18 cellular contexts compared by ENCODE assay signal in genomic region chr3:41216993-41217392, GRCh38. TPM values are rescaled to one million over a fixed set of nuclear protein-coding genes. Genes with fewer than 3 reads are reported as not detected.
DNase-seq lines count a peak whose midpoint lies in the region; ATAC-seq and TF ChIP-seq lines count a peak whose summit lies in the region.
"Had no signal": no experiment of that assay in that cellular context is flagged by ENCODE, and none has a peak within 500 bp of the region (broad histone marks: within the 10 kb centered on the region; RNA-seq: fewer than 3 reads in every experiment).

No MANE protein-coding gene starts in this region.

- no peak overlapping the region for H3K4me3 ChIP-seq in skeletal muscle satellite cell (ENCODE audit: low read length)
- H3K4me3 ChIP-seq: esophagus muscularis mucosa, GM23248, right lobe of liver, SJCRH30 had no signal

- ATAC-seq in HG03175 (IDR thresholded peaks at IDR 0.05; ENCODE audit: unreplicated experiment), result no peak
- ATAC-seq in GM21515 (IDR thresholded peaks at IDR 0.05; ENCODE audit: unreplicated experiment), result no peak
- ATAC-seq: left ventricle myocardium superior had no signal

- no peak for DNase-seq in activated T-cell treated with anti-CD3 and anti-CD28 coated beads, Interleukin-2, amount 50 U/mL, for 24 hours
- no peak for DNase-seq in activated T-cell treated with anti-CD3 and anti-CD28 coated beads, Interleukin-2, amount 50 U/mL, for 1 hour
- peak; percentile 4 for DNase-seq in MV-4-11 (lab: John Stamatoyannopoulos, UW)
- no peak for DNase-seq in endothelial cell (ENCODE audit: low spot score)
- DNase-seq in T-helper 2 cell treated with Interferon-gamma antibody and Interleukin-4, amounts not matched to agents 5 μg/mL and 100 μg/mL, for 36 hours (ENCODE audit: low spot score), result no peak
- DNase-seq: cortex of kidney; GM23248; hypothalamus; left ventricle myocardium superior; NCI-H1092 treated with DMSO at 0.1 percent for 48 hours; right lobe of liver; SJCRH30; stimulated activated naive CD4-positive, alpha-beta T cell had no signal

- no peaks in the 10 kb centered on the region for H3K27me3 ChIP-seq in skeletal muscle satellite cell (ENCODE audit: control insufficient read depth, insufficient read depth, low read length)
- H3K27me3 ChIP-seq: esophagus muscularis mucosa, right lobe of liver, SJCRH30 had no signal

- peaks cover 35% of the 10 kb centered on the region for H3K36me3 Mint-ChIP-seq in activated T-cell treated with anti-CD3 and anti-CD28 coated beads, Interleukin-2, amount 50 U/mL, for 24 hours (ENCODE audit: low read depth)
- no peaks in the 10 kb centered on the region for H3K36me3 Mint-ChIP-seq in endothelial cell (ENCODE audit: low read depth, unreplicated experiment)
- H3K36me3 Mint-ChIP-seq in T-helper 2 cell treated with Interferon-gamma antibody and Interleukin-4, amounts not matched to agents 5 μg/mL and 100 μg/mL, for 36 hours (ENCODE audit: low read depth), result peaks cover 3% of the 10 kb centered on the region

- no peak overlapping the region for H3K9ac ChIP-seq in skeletal muscle satellite cell (ENCODE audit: low read depth, low read length)
- H3K9ac ChIP-seq: GM23248 had no signal

- peak overlapping the region; percentile 69 for H3K27ac Mint-ChIP-seq in activated T-cell treated with anti-CD3 and anti-CD28 coated beads, Interleukin-2, amount 50 U/mL, for 24 hours
- peak overlapping the region; percentile 49 for H3K27ac Mint-ChIP-seq in endothelial cell (ENCODE audit: unreplicated experiment)
- H3K27ac Mint-ChIP-seq in T-helper 2 cell treated with Interferon-gamma antibody and Interleukin-4, amounts not matched to agents 5 μg/mL and 100 μg/mL, for 36 hours, result no peak overlapping the region

- no peaks in the 10 kb centered on the region for H3K36me3 ChIP-seq in skeletal muscle satellite cell (ENCODE audit: insufficient read depth, low read length)
- H3K36me3 ChIP-seq: esophagus muscularis mucosa, right lobe of liver, SJCRH30 had no signal

- no peaks in the 10 kb centered on the region for H3K9me3 Mint-ChIP-seq in activated T-cell treated with anti-CD3 and anti-CD28 coated beads, Interleukin-2, amount 50 U/mL, for 24 hours
- no peaks in the 10 kb centered on the region for H3K9me3 Mint-ChIP-seq in endothelial cell (ENCODE audit: unreplicated experiment)
- no peaks in the 10 kb centered on the region for H3K9me3 Mint-ChIP-seq in T-helper 2 cell treated with Interferon-gamma antibody and Interleukin-4, amounts not matched to agents 5 μg/mL and 100 μg/mL, for 36 hours
- H3K9me3 Mint-ChIP-seq: neural crest cell had no signal

- peaks cover 89% of the 10 kb centered on the region for H3K4me1 Mint-ChIP-seq in activated T-cell treated with anti-CD3 and anti-CD28 coated beads, Interleukin-2, amount 50 U/mL, for 24 hours (ENCODE audit: low read depth)
- H3K4me1 Mint-ChIP-seq in endothelial cell (ENCODE audit: unreplicated experiment), result peaks cover 60% of the 10 kb centered on the region
- peaks cover 41% of the 10 kb centered on the region for H3K4me1 Mint-ChIP-seq in T-helper 2 cell treated with Interferon-gamma antibody and Interleukin-4, amounts not matched to agents 5 μg/mL and 100 μg/mL, for 36 hours (ENCODE audit: low read depth)

- H3K4me1 ChIP-seq in skeletal muscle satellite cell (ENCODE audit: control insufficient read depth, insufficient read depth, low read length), result peaks cover 49% of the 10 kb centered on the region
- H3K4me1 ChIP-seq: SJCRH30 had no signal

- no peaks in the 10 kb centered on the region for H3K27me3 Mint-ChIP-seq in activated T-cell treated with anti-CD3 and anti-CD28 coated beads, Interleukin-2, amount 50 U/mL, for 24 hours
- peaks cover 3% of the 10 kb centered on the region for H3K27me3 Mint-ChIP-seq in endothelial cell (ENCODE audit: unreplicated experiment)
- H3K27me3 Mint-ChIP-seq in T-helper 2 cell treated with Interferon-gamma antibody and Interleukin-4, amounts not matched to agents 5 μg/mL and 100 μg/mL, for 36 hours (ENCODE audit: low read depth), result no peaks in the 10 kb centered on the region

- H3K4me2 ChIP-seq in skeletal muscle satellite cell (ENCODE audit: low read length), result peak overlapping the region; percentile 14

- no peak for TF ChIP-seq CTCF in endothelial cell (IDR thresholded peaks at IDR 0.05; ENCODE audit: unreplicated experiment)

- no peak overlapping the region for H3K4me3 Mint-ChIP-seq in activated T-cell treated with anti-CD3 and anti-CD28 coated beads, Interleukin-2, amount 50 U/mL, for 24 hours
- no peak overlapping the region for H3K4me3 Mint-ChIP-seq in endothelial cell (ENCODE audit: unreplicated experiment)
- no peak overlapping the region for H3K4me3 Mint-ChIP-seq in T-helper 2 cell treated with Interferon-gamma antibody and Interleukin-4, amounts not matched to agents 5 μg/mL and 100 μg/mL, for 36 hours
- H3K4me3 Mint-ChIP-seq: neural crest cell had no signal

- H3K9me3 ChIP-seq in skeletal muscle satellite cell (replicated peaks; ENCODE audit: low read length), result no peaks in the 10 kb centered on the region
- H3K9me3 ChIP-seq: esophagus muscularis mucosa, right lobe of liver, SJCRH30 had no signal

RNA-seq across cellular contexts. Expression of gene CTNNB1, which starts 17.7 kb away (rescaled TPM):
- 1,051 TPM for total RNA-seq in endothelial cell (ENCODE audit: unreplicated experiment)
- total RNA-seq in skeletal muscle satellite cell (2012; rRNA removed), result 552 and 606 TPM in 2 replicates
